Comparison of ENCODE assay signal across 1 cellular context in the genomic region with DNA sequence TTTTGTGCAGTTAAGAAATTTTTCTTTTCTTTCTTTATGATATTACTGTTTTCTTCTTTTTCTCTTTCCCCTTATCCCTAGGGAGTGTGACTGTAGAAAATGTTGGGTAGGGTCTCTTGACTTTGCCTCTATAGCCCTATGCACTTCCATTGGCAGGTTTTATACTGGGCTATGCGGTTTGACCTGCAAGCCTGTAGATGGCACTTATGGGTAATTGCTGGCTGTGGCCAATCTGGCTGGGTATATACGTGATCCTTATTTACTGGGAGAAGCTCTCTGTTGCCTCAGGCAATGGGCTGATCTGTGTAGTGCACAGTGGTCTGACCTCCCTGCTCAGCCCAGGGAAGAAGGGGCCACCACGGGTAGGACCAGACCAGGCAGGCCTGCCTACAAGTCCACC.
TF ChIP-seq lines count a peak whose summit lies in the region.

No MANE protein-coding gene starts in this region.

TF ChIP-seq in HCT116, 20 proteins besides CTCF, POLR2A, EP300 and RAD21 (continued from another document):
- TF ChIP-seq, protein P1, sequence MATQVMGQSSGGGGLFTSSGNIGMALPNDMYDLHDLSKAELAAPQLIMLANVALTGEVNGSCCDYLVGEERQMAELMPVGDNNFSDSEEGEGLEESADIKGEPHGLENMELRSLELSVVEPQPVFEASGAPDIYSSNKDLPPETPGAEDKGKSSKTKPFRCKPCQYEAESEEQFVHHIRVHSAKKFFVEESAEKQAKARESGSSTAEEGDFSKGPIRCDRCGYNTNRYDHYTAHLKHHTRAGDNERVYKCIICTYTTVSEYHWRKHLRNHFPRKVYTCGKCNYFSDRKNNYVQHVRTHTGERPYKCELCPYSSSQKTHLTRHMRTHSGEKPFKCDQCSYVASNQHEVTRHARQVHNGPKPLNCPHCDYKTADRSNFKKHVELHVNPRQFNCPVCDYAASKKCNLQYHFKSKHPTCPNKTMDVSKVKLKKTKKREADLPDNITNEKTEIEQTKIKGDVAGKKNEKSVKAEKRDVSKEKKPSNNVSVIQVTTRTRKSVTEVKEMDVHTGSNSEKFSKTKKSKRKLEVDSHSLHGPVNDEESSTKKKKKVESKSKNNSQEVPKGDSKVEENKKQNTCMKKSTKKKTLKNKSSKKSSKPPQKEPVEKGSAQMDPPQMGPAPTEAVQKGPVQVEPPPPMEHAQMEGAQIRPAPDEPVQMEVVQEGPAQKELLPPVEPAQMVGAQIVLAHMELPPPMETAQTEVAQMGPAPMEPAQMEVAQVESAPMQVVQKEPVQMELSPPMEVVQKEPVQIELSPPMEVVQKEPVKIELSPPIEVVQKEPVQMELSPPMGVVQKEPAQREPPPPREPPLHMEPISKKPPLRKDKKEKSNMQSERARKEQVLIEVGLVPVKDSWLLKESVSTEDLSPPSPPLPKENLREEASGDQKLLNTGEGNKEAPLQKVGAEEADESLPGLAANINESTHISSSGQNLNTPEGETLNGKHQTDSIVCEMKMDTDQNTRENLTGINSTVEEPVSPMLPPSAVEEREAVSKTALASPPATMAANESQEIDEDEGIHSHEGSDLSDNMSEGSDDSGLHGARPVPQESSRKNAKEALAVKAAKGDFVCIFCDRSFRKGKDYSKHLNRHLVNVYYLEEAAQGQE (IDR thresholded peaks at IDR 0.05; ENCODE audit: low read depth), result no peak
- TF ChIP-seq YY1 (IDR thresholded peaks at IDR 0.05; ENCODE audit: extremely low read depth, insufficient replicate concordance, low read depth, low read length), result no peak
- TF ChIP-seq ZFX (IDR thresholded peaks at IDR 0.05), result no peak
- TF ChIP-seq, protein P2, sequence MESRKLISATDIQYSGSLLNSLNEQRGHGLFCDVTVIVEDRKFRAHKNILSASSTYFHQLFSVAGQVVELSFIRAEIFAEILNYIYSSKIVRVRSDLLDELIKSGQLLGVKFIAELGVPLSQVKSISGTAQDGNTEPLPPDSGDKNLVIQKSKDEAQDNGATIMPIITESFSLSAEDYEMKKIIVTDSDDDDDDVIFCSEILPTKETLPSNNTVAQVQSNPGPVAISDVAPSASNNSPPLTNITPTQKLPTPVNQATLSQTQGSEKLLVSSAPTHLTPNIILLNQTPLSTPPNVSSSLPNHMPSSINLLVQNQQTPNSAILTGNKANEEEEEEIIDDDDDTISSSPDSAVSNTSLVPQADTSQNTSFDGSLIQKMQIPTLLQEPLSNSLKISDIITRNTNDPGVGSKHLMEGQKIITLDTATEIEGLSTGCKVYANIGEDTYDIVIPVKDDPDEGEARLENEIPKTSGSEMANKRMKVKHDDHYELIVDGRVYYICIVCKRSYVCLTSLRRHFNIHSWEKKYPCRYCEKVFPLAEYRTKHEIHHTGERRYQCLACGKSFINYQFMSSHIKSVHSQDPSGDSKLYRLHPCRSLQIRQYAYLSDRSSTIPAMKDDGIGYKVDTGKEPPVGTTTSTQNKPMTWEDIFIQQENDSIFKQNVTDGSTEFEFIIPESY (IDR thresholded peaks at IDR 0.05; ENCODE audit: extremely low read depth, insufficient replicate concordance, low read length), result no peak
- no peak for TF ChIP-seq SRF (IDR thresholded peaks at IDR 0.05; ENCODE audit: low read depth)
- no peak for TF ChIP-seq EZH2phosphoT487 (IDR thresholded peaks at IDR 0.05; ENCODE audit: borderline replicate concordance)
- no peak for TF ChIP-seq POLR2AphosphoS5 (IDR thresholded peaks at IDR 0.05; ENCODE audit: low read depth, low read length)
- TF ChIP-seq SP1 (IDR thresholded peaks at IDR 0.05; ENCODE audit: low read depth), result no peak
- TF ChIP-seq EGR1 (IDR thresholded peaks at IDR 0.05; ENCODE audit: low read depth), result no peak
- no peak for TF ChIP-seq JUND (IDR thresholded peaks at IDR 0.05)
- no peak for TF ChIP-seq TCF7L2 (IDR thresholded peaks at IDR 0.05; ENCODE audit: borderline replicate concordance, extremely low read depth, insufficient read depth, insufficient read length)
- no peak for TF ChIP-seq MAX (IDR thresholded peaks at IDR 0.05)
- no peak for TF ChIP-seq EZH2 (IDR thresholded peaks at IDR 0.05)
- no peak for TF ChIP-seq ZNF274 (IDR thresholded peaks at IDR 0.05; ENCODE audit: low read depth, low read length)
- no peak for TF ChIP-seq SIN3A (IDR thresholded peaks at IDR 0.05; ENCODE audit: low read depth)
- TF ChIP-seq CBX3 (IDR thresholded peaks at IDR 0.05; ENCODE audit: low read depth), result no peak
- TF ChIP-seq, protein P3, sequence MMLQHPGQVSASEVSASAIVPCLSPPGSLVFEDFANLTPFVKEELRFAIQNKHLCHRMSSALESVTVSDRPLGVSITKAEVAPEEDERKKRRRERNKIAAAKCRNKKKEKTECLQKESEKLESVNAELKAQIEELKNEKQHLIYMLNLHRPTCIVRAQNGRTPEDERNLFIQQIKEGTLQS (IDR thresholded peaks at IDR 0.05), result no peak
- TF ChIP-seq ELF1 (IDR thresholded peaks at IDR 0.05; ENCODE audit: borderline replicate concordance, low read depth), result no peak
